30 cellular contexts compared by ENCODE assay signal in the genomic region with DNA sequence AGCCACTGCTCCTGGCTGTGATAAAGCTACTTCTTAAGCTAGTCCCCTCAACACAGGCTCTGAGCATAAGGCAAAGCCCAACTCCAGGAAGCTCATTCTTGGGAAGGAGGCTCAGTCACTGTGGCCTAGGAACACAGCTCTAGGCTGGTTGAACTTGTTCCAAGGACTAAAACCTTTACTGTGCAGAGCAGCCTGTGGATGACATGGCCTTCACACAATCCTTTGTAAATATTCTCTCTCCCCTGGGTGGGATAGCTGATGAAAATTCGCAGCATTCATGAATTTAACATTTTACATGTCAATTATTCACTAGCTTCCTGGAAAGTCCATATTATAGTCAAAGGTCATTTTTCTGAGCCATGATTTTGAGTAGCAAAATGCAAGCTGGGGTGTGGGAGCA. TPM values are rescaled to one million over a fixed set of nuclear protein-coding genes. Genes with fewer than 3 reads are reported as not detected.
"Had no signal": no experiment of that assay in that cellular context is flagged by ENCODE, and none has a peak within 500 bp of the region (broad histone marks: within the 10 kb centered on the region; RNA-seq: fewer than 3 reads in every experiment).

No MANE protein-coding gene starts in this region.

- H3K36me3 ChIP-seq: brain microvascular endothelial cell, esophagus squamous epithelium, gastroesophageal sphincter had no signal

- H3K4me1 ChIP-seq: esophagus squamous epithelium, gastroesophageal sphincter had no signal

- H3K4me3 ChIP-seq: esophagus squamous epithelium, gastroesophageal sphincter had no signal

- ATAC-seq: activated T-cell treated with anti-CD3 and anti-CD28 coated beads, Interleukin-2, amount 50 U/mL, for 4 hours; activated T-helper 17 cell treated with anti-CD3 and anti-CD28 coated beads, Interleukin-2, amount 50 U/mL, for 72 hours; effector memory CD8-positive, alpha-beta T cell; gastroesophageal sphincter; WTC11 had no signal

- H3K9me3 ChIP-seq: esophagus squamous epithelium, gastroesophageal sphincter had no signal

- DNase-seq: activated CD4-positive, alpha-beta memory T cell treated with anti-CD3 and anti-CD28 coated beads, Interleukin-2, amount 10 ng/mL, durations not matched to agents 7 days and 5 days; activated CD4-positive, alpha-beta T cell treated with anti-CD3 and anti-CD28 coated beads for 1 hour; activated CD4-positive, alpha-beta T cell treated with anti-CD3 and anti-CD28 coated beads for 4 hours; activated CD4-positive, alpha-beta T cell treated with anti-CD3 and anti-CD28 coated beads, Interleukin-2, amount 10 ng/mL, durations not matched to agents 7 days and 5 days; activated CD4-positive, alpha-beta T cell treated with anti-CD3 and anti-CD28 coated beads, Interleukin-2, amount 50 U/mL, for 4 hours; activated CD8-positive, alpha-beta memory T cell treated with anti-CD3 and anti-CD28 coated beads for 24 hours; activated effector memory CD4-positive, alpha-beta T cell treated with Interleukin-2 at 50 U/mL for 16 hours; activated gamma-delta T cell treated with Interleukin-2 at 50 U/mL for 16 hours; activated naive CD4-positive, alpha-beta T cell treated with anti-CD3 and anti-CD28 coated beads, Interleukin-2, amount 50 U/mL, for 16 hours; activated naive CD4-positive, alpha-beta T cell treated with Interleukin-2 at 50 U/mL for 16 hours; activated T-cell treated with anti-CD3 and anti-CD28 coated beads, Interleukin-2, amount 50 U/mL, for 4 hours; amniotic stem cell; anterior cingulate cortex; brain microvascular endothelial cell; cortex of kidney; dermis blood vessel endothelial cell; effector CD4-positive, alpha-beta T cell; effector memory CD8-positive, alpha-beta T cell; esophagus squamous epithelium; foreskin melanocyte; T-helper 2 cell had no signal

- H3K27ac ChIP-seq: brain microvascular endothelial cell, epithelial cell of prostate, esophagus squamous epithelium, gastroesophageal sphincter, VCaP had no signal

RNA-seq across cellular contexts. Expression of gene BEAN1, which starts 28.9 kb away (rescaled TPM):
- total RNA-seq: activated CD4-positive, alpha-beta memory T cell treated with anti-CD3 and anti-CD28 coated beads, Interleukin-2, amount 10 ng/mL, durations not matched to agents 7 days and 5 days; activated CD4-positive, alpha-beta T cell treated with anti-CD3 and anti-CD28 coated beads, Interleukin-2, amount 10 ng/mL, durations not matched to agents 7 days and 5 days; activated T-cell treated with anti-CD3 and anti-CD28 coated beads, Interleukin-2, amount 50 U/mL, for 4 hours; activated T-helper 17 cell treated with anti-CD3 and anti-CD28 coated beads, Interleukin-2, amount 50 U/mL, for 72 hours; bronchial epithelial cell; endothelial cell of umbilical vein; fibroblast of lung; T-helper 1 cell treated with Interleukin-12 subunit alpha and Interleukin-12 subunit beta and Interleukin-4 antibody, amounts not matched to agents 30 ng/mL and 1 ng/mL, for 36 hours; WTC11 had no signal
